ENCODE assay signal across 16 cellular contexts in the genomic region with DNA sequence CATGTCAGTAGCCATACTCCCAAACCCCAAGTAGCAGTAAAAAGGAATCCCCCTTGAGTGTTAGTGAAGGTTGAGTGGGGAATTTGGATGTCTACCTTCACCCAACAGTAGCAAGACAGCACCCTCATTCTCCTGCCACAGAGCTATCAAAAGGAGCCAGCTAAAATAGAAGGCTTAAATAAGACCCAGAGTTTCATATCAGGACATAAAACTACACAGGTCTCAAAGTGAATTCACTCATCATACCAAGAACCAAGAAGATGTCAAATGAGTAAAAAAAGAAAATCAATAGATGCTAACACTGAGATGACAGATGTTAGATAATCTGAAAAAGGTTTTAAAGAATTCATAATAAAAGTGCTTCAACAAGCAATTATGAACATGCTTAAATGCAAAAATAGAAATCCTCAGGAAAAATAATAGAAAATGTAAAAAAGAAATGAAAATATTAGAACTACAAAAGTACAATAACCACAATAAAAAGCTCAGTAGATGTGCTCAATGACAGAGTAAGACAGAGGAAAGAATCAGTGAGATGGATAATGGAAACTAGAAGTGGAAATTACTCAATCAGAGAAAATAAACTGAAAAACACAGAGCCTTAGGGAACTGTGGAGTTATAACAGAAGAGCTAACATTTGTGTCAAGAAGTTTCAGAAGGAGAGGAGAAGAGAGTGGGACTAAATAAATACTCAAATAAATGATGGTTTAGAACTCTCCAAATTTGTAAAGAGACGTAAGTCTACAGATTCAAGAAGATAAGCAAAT.
DNase-seq lines count a peak whose midpoint lies in the region; ATAC-seq lines count a peak whose summit lies in the region.
"Had no signal": no experiment of that assay in that cellular context is flagged by ENCODE, and none has a peak within 500 bp of the region (broad histone marks: within the 10 kb centered on the region; RNA-seq: fewer than 3 reads in every experiment).

No MANE protein-coding gene starts in this region.

- peaks cover 14% of the 10 kb centered on the region for H3K4me1 Mint-ChIP-seq in activated T-cell treated with anti-CD3 and anti-CD28 coated beads, Interleukin-2, amount 50 U/mL, for 72 hours (ENCODE audit: low read depth)
- H3K4me1 Mint-ChIP-seq in activated T-cell treated with anti-CD3 and anti-CD28 coated beads, Interleukin-2, amount 50 U/mL, for 4 hours (ENCODE audit: low read depth), result no peaks in the 10 kb centered on the region
- peaks cover 12% of the 10 kb centered on the region for H3K4me1 Mint-ChIP-seq in activated T-helper 1 cell treated with anti-CD3 and anti-CD28 coated beads, Interleukin-12 subunit alpha, Interleukin-12 subunit beta, Interleukin-2, Interleukin-4 antibody, amounts not matched to agents 30 ng/mL and 10 ng/mL and 1 ng/mL, durations not matched to agents 14 hours and 24 hours and 36 hours (ENCODE audit: low read depth)
- H3K4me1 Mint-ChIP-seq in stimulated activated naive B cell treated with anti-CD40 and anti-IgM and Interleukin-4, amounts not matched to agents 10 μg/mL and 1 μg/mL and 100 μg/mL, for 72 hours, result no peaks in the 10 kb centered on the region

- intact Hi-C loops in activated T-helper 1 cell treated with anti-CD3 and anti-CD28 coated beads, Interleukin-12 subunit alpha, Interleukin-12 subunit beta, Interleukin-2, Interleukin-4 antibody, amounts not matched to agents 30 ng/mL and 10 ng/mL and 1 ng/mL, durations not matched to agents 14 hours and 24 hours and 36 hours (cut with micrococcal nuclease), result loop anchor here (1.0 kb wide), 3 partner anchors 40 to 63 kb away; no protein-coding TSS in a partner anchor

- peaks cover 2 to 4% of the 10 kb centered on the region in 2 donors for H3K9me3 Mint-ChIP-seq in activated T-cell treated with anti-CD3 and anti-CD28 coated beads, Interleukin-2, amount 50 U/mL, for 72 hours
- peaks cover 11% of the 10 kb centered on the region for H3K9me3 Mint-ChIP-seq in activated T-cell treated with anti-CD3 and anti-CD28 coated beads, Interleukin-2, amount 50 U/mL, for 4 hours
- H3K9me3 Mint-ChIP-seq in activated T-helper 1 cell treated with anti-CD3 and anti-CD28 coated beads, Interleukin-12 subunit alpha, Interleukin-12 subunit beta, Interleukin-2, Interleukin-4 antibody, amounts not matched to agents 30 ng/mL and 10 ng/mL and 1 ng/mL, durations not matched to agents 14 hours and 24 hours and 36 hours, result peaks cover 5% of the 10 kb centered on the region
- peaks cover 5 to 11% of the 10 kb centered on the region in 2 donors for H3K9me3 Mint-ChIP-seq in stimulated activated naive B cell treated with anti-CD40 and anti-IgM and Interleukin-4, amounts not matched to agents 10 μg/mL and 1 μg/mL and 100 μg/mL, for 72 hours

- H3K4me3 Mint-ChIP-seq in activated T-cell treated with anti-CD3 and anti-CD28 coated beads, Interleukin-2, amount 50 U/mL, for 72 hours, result no peak overlapping the region
- H3K4me3 Mint-ChIP-seq in activated T-cell treated with anti-CD3 and anti-CD28 coated beads, Interleukin-2, amount 50 U/mL, for 4 hours, result no peak overlapping the region
- no peak overlapping the region for H3K4me3 Mint-ChIP-seq in activated T-helper 1 cell treated with anti-CD3 and anti-CD28 coated beads, Interleukin-12 subunit alpha, Interleukin-12 subunit beta, Interleukin-2, Interleukin-4 antibody, amounts not matched to agents 30 ng/mL and 10 ng/mL and 1 ng/mL, durations not matched to agents 14 hours and 24 hours and 36 hours
- H3K4me3 Mint-ChIP-seq in stimulated activated naive B cell treated with anti-CD40 and anti-IgM and Interleukin-4, amounts not matched to agents 10 μg/mL and 1 μg/mL and 100 μg/mL, for 72 hours, result no peak overlapping the region
- H3K4me3 Mint-ChIP-seq: CD4-positive, alpha-beta T cell had no signal

- H3K36me3 Mint-ChIP-seq in activated T-cell treated with anti-CD3 and anti-CD28 coated beads, Interleukin-2, amount 50 U/mL, for 72 hours (ENCODE audit: insufficient read depth in 2 of 2), result peaks cover 13 to 27% of the 10 kb centered on the region in 2 donors
- H3K36me3 Mint-ChIP-seq in activated T-cell treated with anti-CD3 and anti-CD28 coated beads, Interleukin-2, amount 50 U/mL, for 4 hours (ENCODE audit: insufficient read depth), result peaks cover 54% of the 10 kb centered on the region
- peaks cover 3% of the 10 kb centered on the region for H3K36me3 Mint-ChIP-seq in activated T-helper 1 cell treated with anti-CD3 and anti-CD28 coated beads, Interleukin-12 subunit alpha, Interleukin-12 subunit beta, Interleukin-2, Interleukin-4 antibody, amounts not matched to agents 30 ng/mL and 10 ng/mL and 1 ng/mL, durations not matched to agents 14 hours and 24 hours and 36 hours (ENCODE audit: low read depth)
- H3K36me3 Mint-ChIP-seq in stimulated activated naive B cell treated with anti-CD40 and anti-IgM and Interleukin-4, amounts not matched to agents 10 μg/mL and 1 μg/mL and 100 μg/mL, for 72 hours, result no peaks in the 10 kb centered on the region

- no peak overlapping the region for H3K27ac Mint-ChIP-seq in activated T-cell treated with anti-CD3 and anti-CD28 coated beads, Interleukin-2, amount 50 U/mL, for 72 hours
- H3K27ac Mint-ChIP-seq in activated T-helper 1 cell treated with anti-CD3 and anti-CD28 coated beads, Interleukin-12 subunit alpha, Interleukin-12 subunit beta, Interleukin-2, Interleukin-4 antibody, amounts not matched to agents 30 ng/mL and 10 ng/mL and 1 ng/mL, durations not matched to agents 14 hours and 24 hours and 36 hours, result peak overlapping the region; percentile 55
- H3K27ac Mint-ChIP-seq in stimulated activated naive B cell treated with anti-CD40 and anti-IgM and Interleukin-4, amounts not matched to agents 10 μg/mL and 1 μg/mL and 100 μg/mL, for 72 hours, result peak overlapping the region; percentile 9
- H3K27ac Mint-ChIP-seq: CD4-positive, alpha-beta T cell had no signal

- no peaks in the 10 kb centered on the region for H3K27me3 Mint-ChIP-seq in activated T-cell treated with anti-CD3 and anti-CD28 coated beads, Interleukin-2, amount 50 U/mL, for 72 hours (ENCODE audit: low read depth)
- no peaks in the 10 kb centered on the region for H3K27me3 Mint-ChIP-seq in activated T-cell treated with anti-CD3 and anti-CD28 coated beads, Interleukin-2, amount 50 U/mL, for 4 hours (ENCODE audit: low read depth)
- no peaks in the 10 kb centered on the region for H3K27me3 Mint-ChIP-seq in activated T-helper 1 cell treated with anti-CD3 and anti-CD28 coated beads, Interleukin-12 subunit alpha, Interleukin-12 subunit beta, Interleukin-2, Interleukin-4 antibody, amounts not matched to agents 30 ng/mL and 10 ng/mL and 1 ng/mL, durations not matched to agents 14 hours and 24 hours and 36 hours (ENCODE audit: insufficient read depth)
- no peaks in the 10 kb centered on the region for H3K27me3 Mint-ChIP-seq in stimulated activated naive B cell treated with anti-CD40 and anti-IgM and Interleukin-4, amounts not matched to agents 10 μg/mL and 1 μg/mL and 100 μg/mL, for 72 hours
- H3K27me3 Mint-ChIP-seq: CD4-positive, alpha-beta T cell had no signal

- no peak for DNase-seq in activated T-cell treated with anti-CD3 and anti-CD28 coated beads, Interleukin-2, amount 50 U/mL, for 72 hours
- no peak for DNase-seq in activated T-cell treated with anti-CD3 and anti-CD28 coated beads, Interleukin-2, amount 50 U/mL, for 4 hours
- no peak for DNase-seq in activated T-helper 1 cell treated with anti-CD3 and anti-CD28 coated beads, Interleukin-12 subunit alpha, Interleukin-12 subunit beta, Interleukin-2, Interleukin-4 antibody, amounts not matched to agents 30 ng/mL and 10 ng/mL and 1 ng/mL, durations not matched to agents 14 hours and 24 hours and 36 hours (ENCODE audit: low spot score)
- no peak for DNase-seq in stimulated activated naive B cell treated with anti-CD40 and anti-IgM and Interleukin-4, amounts not matched to agents 10 μg/mL and 1 μg/mL and 100 μg/mL, for 72 hours
- DNase-seq in SIG-M5 treated with dmso at 0.1 percent for 504 hours (lab: John Stamatoyannopoulos, UW; ENCODE audit: unreplicated experiment), result no peak
- DNase-seq: CD4-positive, alpha-beta T cell; IMR-90; MM.1S; NCI-H2029 treated with DMSO at 0.1 percent for 48 hours; NCI-H2227 treated with DMSO at 0.1 percent for 48 hours; NCI-H526 treated with DMSO at 0.1 percent for 48 hours; PC-9 had no signal

- ATAC-seq in activated T-cell treated with anti-CD3 and anti-CD28 coated beads, Interleukin-2, amount 50 U/mL, for 72 hours (replicated peaks in 1 of 2), result peak; percentile 60
- ATAC-seq in activated T-cell treated with anti-CD3 and anti-CD28 coated beads, Interleukin-2, amount 50 U/mL, for 4 hours, result no peak
- peak; percentile 61 for ATAC-seq in GM21529 (IDR thresholded peaks at IDR 0.05; ENCODE audit: unreplicated experiment)
- peak; percentile 36 to 68 for ATAC-seq in stimulated activated naive B cell treated with anti-CD40 and anti-IgM and Interleukin-4, amounts not matched to agents 10 μg/mL and 1 μg/mL and 100 μg/mL, for 72 hours (replicated peaks)
- ATAC-seq in HG02571 (IDR thresholded peaks at IDR 0.05; ENCODE audit: unreplicated experiment), result no peak
- ATAC-seq: HCT116, Right ventricle myocardium inferior had no signal

Comparison
In these comparisons a context has a peak if more than half of its experiments do, and no peak if none do; other contexts are left out.
1. ATAC-seq: peak in activated T-cell treated with anti-CD3 and anti-CD28 coated beads, Interleukin-2, amount 50 U/mL, for 72 hours (2 of 2), GM21529 (single experiment) and stimulated activated naive B cell treated with anti-CD40 and anti-IgM and Interleukin-4, amounts not matched to agents 10 μg/mL and 1 μg/mL and 100 μg/mL, for 72 hours (2 of 2); none in activated T-cell treated with anti-CD3 and anti-CD28 coated beads, Interleukin-2, amount 50 U/mL, for 4 hours (0 of 2) and HG02571 (single experiment).